ENCODE assay signal across 1 cellular context in genomic region chr1:143803904-143804539, GRCh38.
A peak's percentile ranks its signal among the peaks of the same experiment; 100 is the strongest.
TF ChIP-seq lines count a peak whose summit lies in the region.
"Not testable (repeated sequence)": the region's sequence is repeated elsewhere in the genome, so short reads cannot be mapped to it uniquely, and the experiment has no call there.

No MANE protein-coding gene starts in this region.

TF ChIP-seq in K562, 482 proteins besides CTCF, POLR2A, EP300 and RAD21 (continued from another document):
- TF ChIP-seq, protein P1, sequence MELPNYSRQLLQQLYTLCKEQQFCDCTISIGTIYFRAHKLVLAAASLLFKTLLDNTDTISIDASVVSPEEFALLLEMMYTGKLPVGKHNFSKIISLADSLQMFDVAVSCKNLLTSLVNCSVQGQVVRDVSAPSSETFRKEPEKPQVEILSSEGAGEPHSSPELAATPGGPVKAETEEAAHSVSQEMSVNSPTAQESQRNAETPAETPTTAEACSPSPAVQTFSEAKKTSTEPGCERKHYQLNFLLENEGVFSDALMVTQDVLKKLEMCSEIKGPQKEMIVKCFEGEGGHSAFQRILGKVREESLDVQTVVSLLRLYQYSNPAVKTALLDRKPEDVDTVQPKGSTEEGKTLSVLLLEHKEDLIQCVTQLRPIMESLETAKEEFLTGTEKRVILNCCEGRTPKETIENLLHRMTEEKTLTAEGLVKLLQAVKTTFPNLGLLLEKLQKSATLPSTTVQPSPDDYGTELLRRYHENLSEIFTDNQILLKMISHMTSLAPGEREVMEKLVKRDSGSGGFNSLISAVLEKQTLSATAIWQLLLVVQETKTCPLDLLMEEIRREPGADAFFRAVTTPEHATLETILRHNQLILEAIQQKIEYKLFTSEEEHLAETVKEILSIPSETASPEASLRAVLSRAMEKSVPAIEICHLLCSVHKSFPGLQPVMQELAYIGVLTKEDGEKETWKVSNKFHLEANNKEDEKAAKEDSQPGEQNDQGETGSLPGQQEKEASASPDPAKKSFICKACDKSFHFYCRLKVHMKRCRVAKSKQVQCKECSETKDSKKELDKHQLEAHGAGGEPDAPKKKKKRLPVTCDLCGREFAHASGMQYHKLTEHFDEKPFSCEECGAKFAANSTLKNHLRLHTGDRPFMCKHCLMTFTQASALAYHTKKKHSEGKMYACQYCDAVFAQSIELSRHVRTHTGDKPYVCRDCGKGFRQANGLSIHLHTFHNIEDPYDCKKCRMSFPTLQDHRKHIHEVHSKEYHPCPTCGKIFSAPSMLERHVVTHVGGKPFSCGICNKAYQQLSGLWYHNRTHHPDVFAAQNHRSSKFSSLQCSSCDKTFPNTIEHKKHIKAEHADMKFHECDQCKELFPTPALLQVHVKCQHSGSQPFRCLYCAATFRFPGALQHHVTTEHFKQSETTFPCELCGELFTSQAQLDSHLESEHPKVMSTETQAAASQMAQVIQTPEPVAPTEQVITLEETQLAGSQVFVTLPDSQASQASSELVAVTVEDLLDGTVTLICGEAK (IDR thresholded peaks at IDR 0.05), result peak; percentile 86
- TF ChIP-seq, protein P1 (CRISPR knock-in tag; IDR thresholded peaks at IDR 0.05), result not testable (repeated sequence)
- TF ChIP-seq POLR3A (IDR thresholded peaks at IDR 0.05; ENCODE audit: borderline replicate concordance, extremely low read depth, insufficient read depth, insufficient read length) (peak; percentile 77), BCOR (IDR thresholded peaks at IDR 0.05) (peak; percentile 72), TEAD4 (IDR thresholded peaks at IDR 0.05; ENCODE audit: low read length) (peak; percentile 52; the same call in 1 of the 2 replicates), ARNT (IDR thresholded peaks at IDR 0.05) (peak in 1 of 2 experiments; percentile 67; a peak in 1 of 4 replicates), ESRRA (IDR thresholded peaks at IDR 0.05; ENCODE audit: borderline replicate concordance, low read depth) (peak; percentile 57; the same call in 1 of the 2 replicates), ZNF384 (IDR thresholded peaks at IDR 0.05; ENCODE audit: low read depth, low read length) (peak; percentile 72), POLR2H (tag; IDR thresholded peaks at IDR 0.05; ENCODE audit: low read depth) (peak; percentile 99), BDP1 (IDR thresholded peaks at IDR 0.05; ENCODE audit: insufficient read depth, insufficient read length) (peak; percentile 40), ATF1 (tag; IDR thresholded peaks at IDR 0.05) (peak; percentile 79), L3MBTL2 (IDR thresholded peaks at IDR 0.05) (peak; percentile 31; the same call in 1 of the 2 replicates), HDAC1 (IDR thresholded peaks at IDR 0.05) (peak in 1 of 2 experiments; percentile 62; a peak in 1 of 4 replicates), NFIC (IDR thresholded peaks at IDR 0.05) (peak; percentile 32; the same call in 1 of the 2 replicates), MLLT1 (IDR thresholded peaks at IDR 0.05) (peak in 1 of 2 experiments; percentile 90; a peak in 2 of 4 replicates), HLTF (IDR thresholded peaks at IDR 0.05) (peak; percentile 65; the same call in 1 of the 2 replicates), ZBTB8A (IDR thresholded peaks at IDR 0.05; ENCODE audit: partially characterized antibody) (peak; percentile 28), SOX6 (IDR thresholded peaks at IDR 0.05) (0 out of 2 replicates have a peak, but pooled peaks have one; percentile 13), CXXC5 (CRISPR knock-in tag; IDR thresholded peaks at IDR 0.05) (peak; percentile 66)
- TF ChIP-seq TEAD4 (CRISPR knock-in tag; IDR thresholded peaks at IDR 0.05; ENCODE audit: borderline replicate concordance); ATF1 (CRISPR knock-in tag; IDR thresholded peaks at IDR 0.05): not testable (repeated sequence)
- TF ChIP-seq, protein P2, sequence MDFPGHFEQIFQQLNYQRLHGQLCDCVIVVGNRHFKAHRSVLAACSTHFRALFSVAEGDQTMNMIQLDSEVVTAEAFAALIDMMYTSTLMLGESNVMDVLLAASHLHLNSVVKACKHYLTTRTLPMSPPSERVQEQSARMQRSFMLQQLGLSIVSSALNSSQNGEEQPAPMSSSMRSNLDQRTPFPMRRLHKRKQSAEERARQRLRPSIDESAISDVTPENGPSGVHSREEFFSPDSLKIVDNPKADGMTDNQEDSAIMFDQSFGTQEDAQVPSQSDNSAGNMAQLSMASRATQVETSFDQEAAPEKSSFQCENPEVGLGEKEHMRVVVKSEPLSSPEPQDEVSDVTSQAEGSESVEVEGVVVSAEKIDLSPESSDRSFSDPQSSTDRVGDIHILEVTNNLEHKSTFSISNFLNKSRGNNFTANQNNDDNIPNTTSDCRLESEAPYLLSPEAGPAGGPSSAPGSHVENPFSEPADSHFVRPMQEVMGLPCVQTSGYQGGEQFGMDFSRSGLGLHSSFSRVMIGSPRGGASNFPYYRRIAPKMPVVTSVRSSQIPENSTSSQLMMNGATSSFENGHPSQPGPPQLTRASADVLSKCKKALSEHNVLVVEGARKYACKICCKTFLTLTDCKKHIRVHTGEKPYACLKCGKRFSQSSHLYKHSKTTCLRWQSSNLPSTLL (IDR thresholded peaks at IDR 0.05), result 0 out of 2 replicates have a peak, but pooled peaks have one; percentile 33
- TF ChIP-seq, protein P3, sequence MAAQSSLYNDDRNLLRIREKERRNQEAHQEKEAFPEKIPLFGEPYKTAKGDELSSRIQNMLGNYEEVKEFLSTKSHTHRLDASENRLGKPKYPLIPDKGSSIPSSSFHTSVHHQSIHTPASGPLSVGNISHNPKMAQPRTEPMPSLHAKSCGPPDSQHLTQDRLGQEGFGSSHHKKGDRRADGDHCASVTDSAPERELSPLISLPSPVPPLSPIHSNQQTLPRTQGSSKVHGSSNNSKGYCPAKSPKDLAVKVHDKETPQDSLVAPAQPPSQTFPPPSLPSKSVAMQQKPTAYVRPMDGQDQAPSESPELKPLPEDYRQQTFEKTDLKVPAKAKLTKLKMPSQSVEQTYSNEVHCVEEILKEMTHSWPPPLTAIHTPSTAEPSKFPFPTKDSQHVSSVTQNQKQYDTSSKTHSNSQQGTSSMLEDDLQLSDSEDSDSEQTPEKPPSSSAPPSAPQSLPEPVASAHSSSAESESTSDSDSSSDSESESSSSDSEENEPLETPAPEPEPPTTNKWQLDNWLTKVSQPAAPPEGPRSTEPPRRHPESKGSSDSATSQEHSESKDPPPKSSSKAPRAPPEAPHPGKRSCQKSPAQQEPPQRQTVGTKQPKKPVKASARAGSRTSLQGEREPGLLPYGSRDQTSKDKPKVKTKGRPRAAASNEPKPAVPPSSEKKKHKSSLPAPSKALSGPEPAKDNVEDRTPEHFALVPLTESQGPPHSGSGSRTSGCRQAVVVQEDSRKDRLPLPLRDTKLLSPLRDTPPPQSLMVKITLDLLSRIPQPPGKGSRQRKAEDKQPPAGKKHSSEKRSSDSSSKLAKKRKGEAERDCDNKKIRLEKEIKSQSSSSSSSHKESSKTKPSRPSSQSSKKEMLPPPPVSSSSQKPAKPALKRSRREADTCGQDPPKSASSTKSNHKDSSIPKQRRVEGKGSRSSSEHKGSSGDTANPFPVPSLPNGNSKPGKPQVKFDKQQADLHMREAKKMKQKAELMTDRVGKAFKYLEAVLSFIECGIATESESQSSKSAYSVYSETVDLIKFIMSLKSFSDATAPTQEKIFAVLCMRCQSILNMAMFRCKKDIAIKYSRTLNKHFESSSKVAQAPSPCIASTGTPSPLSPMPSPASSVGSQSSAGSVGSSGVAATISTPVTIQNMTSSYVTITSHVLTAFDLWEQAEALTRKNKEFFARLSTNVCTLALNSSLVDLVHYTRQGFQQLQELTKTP (IDR thresholded peaks at IDR 0.05; ENCODE audit: low read depth in 1 of 2, partially characterized antibody in 2 of 2), result peak in 1 of 2 experiments; percentile 39
- TF ChIP-seq, protein P4, sequence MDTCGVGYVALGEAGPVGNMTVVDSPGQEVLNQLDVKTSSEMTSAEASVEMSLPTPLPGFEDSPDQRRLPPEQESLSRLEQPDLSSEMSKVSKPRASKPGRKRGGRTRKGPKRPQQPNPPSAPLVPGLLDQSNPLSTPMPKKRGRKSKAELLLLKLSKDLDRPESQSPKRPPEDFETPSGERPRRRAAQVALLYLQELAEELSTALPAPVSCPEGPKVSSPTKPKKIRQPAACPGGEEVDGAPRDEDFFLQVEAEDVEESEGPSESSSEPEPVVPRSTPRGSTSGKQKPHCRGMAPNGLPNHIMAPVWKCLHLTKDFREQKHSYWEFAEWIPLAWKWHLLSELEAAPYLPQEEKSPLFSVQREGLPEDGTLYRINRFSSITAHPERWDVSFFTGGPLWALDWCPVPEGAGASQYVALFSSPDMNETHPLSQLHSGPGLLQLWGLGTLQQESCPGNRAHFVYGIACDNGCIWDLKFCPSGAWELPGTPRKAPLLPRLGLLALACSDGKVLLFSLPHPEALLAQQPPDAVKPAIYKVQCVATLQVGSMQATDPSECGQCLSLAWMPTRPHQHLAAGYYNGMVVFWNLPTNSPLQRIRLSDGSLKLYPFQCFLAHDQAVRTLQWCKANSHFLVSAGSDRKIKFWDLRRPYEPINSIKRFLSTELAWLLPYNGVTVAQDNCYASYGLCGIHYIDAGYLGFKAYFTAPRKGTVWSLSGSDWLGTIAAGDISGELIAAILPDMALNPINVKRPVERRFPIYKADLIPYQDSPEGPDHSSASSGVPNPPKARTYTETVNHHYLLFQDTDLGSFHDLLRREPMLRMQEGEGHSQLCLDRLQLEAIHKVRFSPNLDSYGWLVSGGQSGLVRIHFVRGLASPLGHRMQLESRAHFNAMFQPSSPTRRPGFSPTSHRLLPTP (IDR thresholded peaks at IDR 0.05; ENCODE audit: borderline replicate concordance, extremely low read depth, insufficient read length), result peak; percentile 62
TF ChIP-seq in K562: peak in this region for 25; not testable (repeated sequence) for 457.
